In genomic region chr3:185084883-185085282, GRCh38 we compare ENCODE assay signal across 13 cellular contexts.
A peak's percentile ranks its signal among the peaks of the same experiment; 100 is the strongest.
DNase-seq lines count a peak whose midpoint lies in the region; ATAC-seq, FAIRE-seq and TF ChIP-seq lines count a peak whose summit lies in the region.
"Had no signal": no experiment of that assay in that cellular context is flagged by ENCODE, and none has a peak within 500 bp of the region (broad histone marks: within the 10 kb centered on the region; RNA-seq: fewer than 3 reads in every experiment).

No MANE protein-coding gene starts in this region.

- H3K4me3 ChIP-seq in bronchial epithelial cell (ENCODE audit: low read depth, low read length), result no peak overlapping the region
- H3K4me3 ChIP-seq in kidney epithelial cell (ENCODE audit: low read depth, low read length), result no peak overlapping the region
- H3K4me3 ChIP-seq: BLaER1 had no signal

- ATAC-seq in HG03097 (IDR thresholded peaks at IDR 0.05; ENCODE audit: low FRiP score, unreplicated experiment), result no peak
- ATAC-seq: stimulated activated naive B cell treated with anti-CD40 and anti-IgM and Interleukin-4, amounts not matched to agents 10 μg/mL and 1 μg/mL and 100 μg/mL, for 72 hours had no signal

- H3K27me3 ChIP-seq in bronchial epithelial cell (ENCODE audit: control insufficient read depth, insufficient read depth, low read length) (no peaks in the 10 kb centered on the region), kidney epithelial cell (ENCODE audit: control insufficient read depth, insufficient read depth, low read length) (no peaks in the 10 kb centered on the region)
- H3K27me3 ChIP-seq: BLaER1 had no signal

- DNase-seq in Ammon's horn (ENCODE audit: low spot score) (peak; percentile 26), HTR-8/SVneo (ENCODE audit: insufficient read length, low spot score) (peak; percentile 55), bronchial epithelial cell (ENCODE audit: low read depth) (no peak), kidney epithelial cell (ENCODE audit: low read depth) (no peak), NCI-H345 (lab: John Stamatoyannopoulos, UW) (no peak), LoVo (ENCODE audit: low spot score) (no peak)
- DNase-seq in effector CD8-positive, alpha-beta T cell (lab: John Stamatoyannopoulos, UW), result no peak
- DNase-seq: GF-D8; NCI-H1048; stimulated activated naive B cell treated with anti-CD40 and anti-IgM and Interleukin-4, amounts not matched to agents 10 μg/mL and 1 μg/mL and 100 μg/mL, for 72 hours had no signal

- TF ChIP-seq CTCF in bronchial epithelial cell (IDR thresholded peaks at IDR 0.05; ENCODE audit: insufficient read depth, low read length, severe bottlenecking) (no peak), kidney epithelial cell (IDR thresholded peaks at IDR 0.05; ENCODE audit: insufficient read depth, low read length, poor library complexity, severe bottlenecking) (peak; percentile 4)

- FAIRE-seq in HTR-8/SVneo (lab: Jason Lieb, UNC) (peak; percentile 49), bronchial epithelial cell (lab: Jason Lieb, UNC) (peak; percentile 13)
- FAIRE-seq: urothelium cell line had no signal

- H3K36me3 ChIP-seq in bronchial epithelial cell (ENCODE audit: control insufficient read depth, insufficient read depth, low read length) (no peaks in the 10 kb centered on the region), kidney epithelial cell (ENCODE audit: control insufficient read depth, insufficient read depth, low read length) (no peaks in the 10 kb centered on the region)
- H3K36me3 ChIP-seq: BLaER1 had no signal

Comparison
In these comparisons a context has a peak if more than half of its experiments do, and no peak if none do; other contexts are left out.
1. DNase-seq: peak in Ammon's horn (single experiment) and HTR-8/SVneo (single experiment); none in bronchial epithelial cell (single experiment), kidney epithelial cell (single experiment), NCI-H345 (single experiment), effector CD8-positive, alpha-beta T cell (single experiment) and LoVo (single experiment).